8 cellular contexts compared by ENCODE assay signal in genomic region chr5:139422307-139422893, GRCh38. TPM values are rescaled to one million over a fixed set of nuclear protein-coding genes. Genes with fewer than 3 reads are reported as not detected.
DNase-seq lines count a peak whose midpoint lies in the region; ATAC-seq and TF ChIP-seq lines count a peak whose summit lies in the region.

No MANE protein-coding gene starts in this region.

- H3K4me3 Mint-ChIP-seq in naive thymus-derived CD8-positive, alpha-beta T cell: no peak overlapping the region

- H3K4me1 Mint-ChIP-seq in naive thymus-derived CD8-positive, alpha-beta T cell: peaks cover 4 to 7% (median 5%) of the 10 kb centered on the region in 4 donors

- H3K4me3 ChIP-seq in esophagus muscularis mucosa: no peak overlapping the region

- H3K27me3 Mint-ChIP-seq in naive thymus-derived CD8-positive, alpha-beta T cell: no peaks in the 10 kb centered on the region

- no peak for TF ChIP-seq EP300 in esophagus muscularis mucosa (IDR thresholded peaks at IDR 0.05)

- no peak overlapping the region for H3K27ac ChIP-seq in esophagus muscularis mucosa (replicated peaks in 1 of 4)

- no peaks in the 10 kb centered on the region for H3K27me3 ChIP-seq in esophagus muscularis mucosa

- TF ChIP-seq CTCF in esophagus muscularis mucosa (IDR thresholded peaks at IDR 0.05): peak; percentile 73 to 91 (median 82)

- POLR2A ChIA-PET in naive thymus-derived CD8-positive, alpha-beta T cell (lab: Charles Lee): interaction anchor here (0.8 to 4.0 kb wide), 9 partner anchors 17 to 138 kb away, joined by 3 to 50 read pairs (median 4); partner anchors contain the start of genes DNAJC18, SMIM33 and STING1

- no peaks in the 10 kb centered on the region for H3K9me3 Mint-ChIP-seq in naive thymus-derived CD8-positive, alpha-beta T cell

- WGBS in esophagus muscularis mucosa: 34% methylated on average over 5 of the region's 5 CpGs

- ATAC-seq in HG03103 (IDR thresholded peaks at IDR 0.05; ENCODE audit: low read depth, unreplicated experiment) (peak; percentile 54), GM18519 (IDR thresholded peaks at IDR 0.05; ENCODE audit: low FRiP score, unreplicated experiment) (no peak)
- ATAC-seq in naive thymus-derived CD8-positive, alpha-beta T cell: peak; percentile 98 to 99

- H3K27ac Mint-ChIP-seq in naive thymus-derived CD8-positive, alpha-beta T cell: peak overlapping the region in 5 of 10 donors; percentile 10 to 81 (median 70)

- peaks cover 0 to 84% (median 55%) of the 10 kb centered on the region in 4 donors for H3K36me3 ChIP-seq in esophagus muscularis mucosa

- DNase-seq in activated T-cell treated with anti-CD3 and anti-CD28 coated beads for 24 hours (ENCODE audit: low read depth) (peak; percentile 54), NCI-H524 treated with DMSO at 0.1 percent for 48 hours (lab: John Stamatoyannopoulos, UW) (peak; percentile 7), esophagus muscularis mucosa (ENCODE audit: extremely low spot score) (no peak)
- no peak for DNase-seq in activated T-cell treated with anti-CD3 and anti-CD28 coated beads, Interleukin-2, amount 50 U/mL, for 48 hours
- peak; percentile 59 for DNase-seq in activated CD4-positive, alpha-beta T cell treated with anti-CD3 and anti-CD28 coated beads for 48 hours
- DNase-seq in naive thymus-derived CD8-positive, alpha-beta T cell: peak in 9 of 10 donors; percentile 41 to 84 (median 67)

- H3K9me3 ChIP-seq in esophagus muscularis mucosa: no peaks in the 10 kb centered on the region

- H3K36me3 Mint-ChIP-seq in naive thymus-derived CD8-positive, alpha-beta T cell: peaks cover 4 to 63% (median 36%) of the 10 kb centered on the region in 3 donors

- H3K4me1 ChIP-seq in esophagus muscularis mucosa: peaks cover 24 to 33% (median 29%) of the 10 kb centered on the region in 4 donors

- intact Hi-C loops in esophagus muscularis mucosa (cut with DNase I): loop anchor here (1.0 to 5.0 kb wide), 2 partner anchors 95 to 140 kb away; partner anchors contain the start of gene UBE2D2

- TF ChIP-seq POLR2A in esophagus muscularis mucosa (IDR thresholded peaks at IDR 0.05; ENCODE audit: low read depth): no peak

RNA-seq across cellular contexts. Expression of gene DNAJC18, which starts 16.9 kb away (rescaled TPM):
- 10 to 100 TPM in 3 of 4 donors, 1 to 10 TPM in 1; 8.3 to 15.4 (median 13.4) TPM for total RNA-seq in esophagus muscularis mucosa
- total RNA-seq in naive thymus-derived CD8-positive, alpha-beta T cell: 1 to 10 TPM; 3.8 to 5.5 TPM
- polyA plus RNA-seq in naive thymus-derived CD8-positive, alpha-beta T cell: 1 to 10 TPM; 2.8 to 9.1 (median 5.1) TPM

RNA-seq across cellular contexts. Expression of gene SPATA24, which starts 18.5 kb away (rescaled TPM):
- total RNA-seq in esophagus muscularis mucosa: 1 to 10 TPM; 2.9 to 6.5 (median 4.8) TPM
- 1 to 10 TPM; 4.4 to 4.6 TPM for total RNA-seq in naive thymus-derived CD8-positive, alpha-beta T cell
- 1 to 10 TPM; 2.9 to 8.7 (median 4.3) TPM for polyA plus RNA-seq in naive thymus-derived CD8-positive, alpha-beta T cell

RNA-seq across cellular contexts. Expression of gene PROB1, which starts 27.5 kb away (rescaled TPM):
- 10 to 100 TPM in 2 of 4 donors, 1 to 10 TPM in 2; 2.5 to 11.0 (median 7.8) TPM for total RNA-seq in esophagus muscularis mucosa
- total RNA-seq in naive thymus-derived CD8-positive, alpha-beta T cell: under 1 TPM; 0.75 to 0.88 TPM
- under 1 TPM; 0.03 to 0.32 (median 0.11) TPM for polyA plus RNA-seq in naive thymus-derived CD8-positive, alpha-beta T cell

RNA-seq across cellular contexts. Expression of gene MZB1, which starts 32.7 kb away (rescaled TPM):
- under 1 TPM in 2 of 4 donors, not detected in 2; 0.78 to 0.99 TPM for total RNA-seq in esophagus muscularis mucosa
- 1 to 10 TPM; 2.2 to 2.5 TPM for total RNA-seq in naive thymus-derived CD8-positive, alpha-beta T cell
- polyA plus RNA-seq in naive thymus-derived CD8-positive, alpha-beta T cell: under 1 TPM in 2 of 3 donors, not detected in 1; 0.37 to 0.84 TPM

RNA-seq across cellular contexts. Expression of gene SLC23A1, which starts 39.3 kb away (rescaled TPM):
- not detected for total RNA-seq in esophagus muscularis mucosa
- under 1 TPM in 1 of 2 experiments, not detected in 1; 0.34 TPM for total RNA-seq in naive thymus-derived CD8-positive, alpha-beta T cell
- under 1 TPM in 1 of 3 donors, not detected in 2; 0.15 TPM for polyA plus RNA-seq in naive thymus-derived CD8-positive, alpha-beta T cell

Comparison
In these comparisons a context has a peak if more than half of its experiments do, and no peak if none do; other contexts are left out.
1. DNase-seq: peak in activated T-cell treated with anti-CD3 and anti-CD28 coated beads for 24 hours (single experiment), NCI-H524 treated with DMSO at 0.1 percent for 48 hours (single experiment), activated CD4-positive, alpha-beta T cell treated with anti-CD3 and anti-CD28 coated beads for 48 hours (single experiment) and naive thymus-derived CD8-positive, alpha-beta T cell (9 of 10); none in activated T-cell treated with anti-CD3 and anti-CD28 coated beads, Interleukin-2, amount 50 U/mL, for 48 hours (0 of 2) and esophagus muscularis mucosa (single experiment).